Comparison of ENCODE assay signal across 18 cellular contexts in the genomic region with DNA sequence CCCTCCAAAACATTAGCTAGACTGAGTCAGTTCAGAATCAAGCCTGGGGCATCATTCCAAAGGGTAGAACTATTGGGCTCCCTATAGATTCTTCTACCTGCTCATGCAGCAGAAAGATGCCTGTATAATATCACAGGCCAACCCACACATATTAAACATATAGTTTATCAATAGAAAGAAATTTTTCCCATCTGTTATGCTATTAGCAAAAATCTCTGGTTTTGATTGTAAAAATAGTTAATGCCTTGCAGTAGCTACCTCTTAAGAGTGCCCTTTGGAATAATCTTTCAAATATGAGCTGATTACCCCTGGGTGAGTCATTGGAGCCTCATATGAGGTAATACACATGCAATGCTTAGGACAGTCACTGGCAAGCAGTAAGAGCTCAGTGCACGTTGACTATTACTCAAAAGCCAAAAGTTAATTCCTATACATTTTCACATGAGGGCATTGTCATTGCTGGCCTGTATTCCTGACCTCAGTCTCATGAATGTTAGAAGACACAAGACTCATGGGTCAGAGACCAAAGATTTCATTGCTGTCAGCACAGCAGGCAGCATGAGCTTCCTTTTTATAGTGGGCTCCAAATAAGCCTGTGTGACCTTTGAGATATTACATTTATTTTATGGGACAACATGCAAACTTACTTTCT.
DNase-seq lines count a peak whose midpoint lies in the region; ATAC-seq and TF ChIP-seq lines count a peak whose summit lies in the region.
"Had no signal": no experiment of that assay in that cellular context is flagged by ENCODE, and none has a peak within 500 bp of the region (broad histone marks: within the 10 kb centered on the region; RNA-seq: fewer than 3 reads in every experiment).

No MANE protein-coding gene starts in this region.

- H3K27ac ChIP-seq in left lung (no peak overlapping the region), coronary artery (no peak overlapping the region)

- no peaks in the 10 kb centered on the region for H3K36me3 Mint-ChIP-seq in Caco-2 (ENCODE audit: insufficient read depth, unreplicated experiment)
- H3K36me3 Mint-ChIP-seq: CD14-positive monocyte; stimulated activated memory B cell treated with anti-CD40 and anti-IgM and Interleukin-4, amounts not matched to agents 10 μg/mL and 1 μg/mL and 100 μg/mL, for 72 hours had no signal

- ATAC-seq in left lung, result peak; percentile 37
- ATAC-seq: stimulated activated memory B cell treated with anti-CD40 and anti-IgM and Interleukin-4, amounts not matched to agents 10 μg/mL and 1 μg/mL and 100 μg/mL, for 72 hours had no signal

- intact Hi-C loops in Caco-2 (cut with micrococcal nuclease; ENCODE audit: unreplicated experiment) (no loop called here), left lung (cut with DNase I) (no loop called here)

- H3K27me3 ChIP-seq in Caco-2 (replicated peaks; ENCODE audit: control insufficient read depth, insufficient read depth, low read length) (no peaks in the 10 kb centered on the region), left lung (no peaks in the 10 kb centered on the region)

- H3K27me3 Mint-ChIP-seq in Caco-2 (ENCODE audit: insufficient read depth, unreplicated experiment), result no peaks in the 10 kb centered on the region
- H3K27me3 Mint-ChIP-seq: stimulated activated memory B cell treated with anti-CD40 and anti-IgM and Interleukin-4, amounts not matched to agents 10 μg/mL and 1 μg/mL and 100 μg/mL, for 72 hours had no signal

- peaks cover 24% of the 10 kb centered on the region for H3K9me3 Mint-ChIP-seq in Caco-2 (ENCODE audit: unreplicated experiment)

- no TSS peak for BruUV-seq in Caco-2 (replicated peaks; lab: Mats Ljungman, UMichigan)

- H3K4me1 Mint-ChIP-seq in Caco-2 (ENCODE audit: low read depth, unreplicated experiment), result peaks cover 14% of the 10 kb centered on the region
- H3K4me1 Mint-ChIP-seq: CD14-positive monocyte; stimulated activated memory B cell treated with anti-CD40 and anti-IgM and Interleukin-4, amounts not matched to agents 10 μg/mL and 1 μg/mL and 100 μg/mL, for 72 hours had no signal

- no peak for TF ChIP-seq CTCF in Caco-2 (IDR thresholded peaks at IDR 0.05; ENCODE audit: insufficient read depth in 1 of 2, low read depth in 1 of 2, low read length in 1 of 2, severe bottlenecking in 1 of 2, unreplicated experiment in 1 of 2)
- TF ChIP-seq CTCF in choroid plexus epithelial cell (conservative IDR thresholded peaks at IDR 0.05; ENCODE audit: low read depth, low read length), result no peak
- no peak for TF ChIP-seq CTCF in left lung (IDR thresholded peaks at IDR 0.05)
- TF ChIP-seq CTCF in coronary artery (IDR thresholded peaks at IDR 0.05), result no peak

- H3K4me3 ChIP-seq in Caco-2 (ENCODE audit: low read depth, low read length) (no peak overlapping the region), choroid plexus epithelial cell (ENCODE audit: low read depth, low read length) (no peak overlapping the region), left lung (no peak overlapping the region), coronary artery (no peak overlapping the region)

- CTCF ChIA-PET in Caco-2 (lab: Charles Lee), result interaction anchor here (0.8 to 1.4 kb wide), 3 partner anchors 11 to 31 kb away, joined by 3 to 4 read pairs (median 3); no protein-coding TSS in a partner anchor

- peaks cover 26% of the 10 kb centered on the region for H3K4me1 ChIP-seq in Caco-2
- no peaks in the 10 kb centered on the region for H3K4me1 ChIP-seq in left lung

- DNase-seq in Caco-2, result peak in 1 of 2 experiments; percentile 56
- DNase-seq in NCI-H460 (ENCODE audit: extremely low read depth, low read depth), result peak; percentile 19
- peak; percentile 2 for DNase-seq in choroid plexus epithelial cell (ENCODE audit: low read depth)
- DNase-seq in left lung, result no peak
- no peak for DNase-seq in DMS153 (lab: John Stamatoyannopoulos, UW)
- no peak for DNase-seq in coronary artery (ENCODE audit: low spot score)
- DNase-seq in activated CD4-positive, CD25-positive, alpha-beta regulatory T cell (lab: John Stamatoyannopoulos, UW), result no peak
- no peak for DNase-seq in SIG-M5 (lab: John Stamatoyannopoulos, UW)
- DNase-seq: activated CD4-positive, alpha-beta T cell treated with anti-CD3 and anti-CD28 coated beads for 48 hours; activated effector memory CD4-positive, alpha-beta T cell treated with anti-CD3 and anti-CD28 coated beads, Interleukin-2, amount 50 U/mL, for 16 hours; DMS79; foreskin fibroblast; NCI-H1105; NCI-H2107; NCI-H526 treated with DMSO at 0.1 percent for 48 hours; retina had no signal

- peak overlapping the region; percentile 69 for H3K27ac Mint-ChIP-seq in Caco-2 (ENCODE audit: unreplicated experiment)
- H3K27ac Mint-ChIP-seq: CD14-positive monocyte; stimulated activated memory B cell treated with anti-CD40 and anti-IgM and Interleukin-4, amounts not matched to agents 10 μg/mL and 1 μg/mL and 100 μg/mL, for 72 hours had no signal

- POLR2A ChIA-PET in Caco-2 (lab: Charles Lee), result no interaction called here

- H3K9me3 ChIP-seq in Caco-2 (no peaks in the 10 kb centered on the region), left lung (no peaks in the 10 kb centered on the region)

- H3K36me3 ChIP-seq in Caco-2 (ENCODE audit: control insufficient read depth, insufficient read depth, low read length) (no peaks in the 10 kb centered on the region), left lung (no peaks in the 10 kb centered on the region)

- no peak overlapping the region for H3K4me3 Mint-ChIP-seq in Caco-2 (ENCODE audit: unreplicated experiment)
- H3K4me3 Mint-ChIP-seq: CD14-positive monocyte; stimulated activated memory B cell treated with anti-CD40 and anti-IgM and Interleukin-4, amounts not matched to agents 10 μg/mL and 1 μg/mL and 100 μg/mL, for 72 hours had no signal

Comparison
In these comparisons a context has a peak if more than half of its experiments do, and no peak if none do; other contexts are left out.
1. DNase-seq: peak in NCI-H460 (single experiment) and choroid plexus epithelial cell (single experiment); none in left lung (0 of 2), DMS153 (single experiment), coronary artery (single experiment), activated CD4-positive, CD25-positive, alpha-beta regulatory T cell (0 of 4) and SIG-M5 (single experiment).